ENCODE assay signal across 10 cellular contexts in genomic region chr1:1788646-1789431, GRCh38. TPM values are rescaled to one million over a fixed set of nuclear protein-coding genes. Genes with fewer than 3 reads are reported as not detected.
DNase-seq lines count a peak whose midpoint lies in the region; TF ChIP-seq lines count a peak whose summit lies in the region.
"Had no signal": no experiment of that assay in that cellular context is flagged by ENCODE, and none has a peak within 500 bp of the region (broad histone marks: within the 10 kb centered on the region; RNA-seq: fewer than 3 reads in every experiment).

No MANE protein-coding gene starts in this region.

- peaks cover 90% of the 10 kb centered on the region for H3K36me3 ChIP-seq in Loucy (ENCODE audit: insufficient read depth, low read length)
- H3K36me3 ChIP-seq in uterus: no peaks in the 10 kb centered on the region

- H3K9me2 ChIP-seq in Loucy (replicated peaks; ENCODE audit: low read depth, low read length): no peaks in the 10 kb centered on the region

- H2AFZ ChIP-seq in Loucy (ENCODE audit: low read length): no peak overlapping the region

- H3K27ac Mint-ChIP-seq in osteocyte (ENCODE audit: unreplicated experiment): peak overlapping the region; percentile 25

- H3K4me2 ChIP-seq in Loucy (ENCODE audit: low read depth, low read length, poor library complexity, severe bottlenecking): no peak overlapping the region

- H3K4me3 Mint-ChIP-seq in osteocyte (ENCODE audit: unreplicated experiment): no peak overlapping the region
- H3K4me3 Mint-ChIP-seq: activated naive CD4-positive, alpha-beta T cell treated with anti-CD3 and anti-CD28 coated beads, Interleukin-2, amount 50 U/mL, for 24 hours; CD4-positive, CD25-positive, alpha-beta regulatory T cell had no signal

- H3K4me1 ChIP-seq in Loucy (ENCODE audit: insufficient read depth, low read length, poor library complexity, severe bottlenecking) (no peaks in the 10 kb centered on the region), uterus (no peaks in the 10 kb centered on the region)

- no peaks in the 10 kb centered on the region for H3K9me3 Mint-ChIP-seq in osteocyte (ENCODE audit: unreplicated experiment)
- H3K9me3 Mint-ChIP-seq: activated naive CD4-positive, alpha-beta T cell treated with anti-CD3 and anti-CD28 coated beads, Interleukin-2, amount 50 U/mL, for 24 hours; CD4-positive, CD25-positive, alpha-beta regulatory T cell had no signal

- H4K20me1 ChIP-seq in Loucy (ENCODE audit: insufficient read depth, low read length, poor library complexity, severe bottlenecking): peaks cover 3% of the 10 kb centered on the region

- H3K4me3 ChIP-seq in Loucy (ENCODE audit: low read length, poor library complexity, severe bottlenecking): no peak overlapping the region
- H3K4me3 ChIP-seq in dorsolateral prefrontal cortex: no peak overlapping the region
- no peak overlapping the region for H3K4me3 ChIP-seq in uterus

- DNase-seq in NCI-H345 (lab: John Stamatoyannopoulos, UW): peak; percentile 4
- DNase-seq in NCI-H345 treated with DMSO at 0.1 percent for 48 hours (lab: John Stamatoyannopoulos, UW; ENCODE audit: unreplicated experiment): no peak
- no peak for DNase-seq in dorsolateral prefrontal cortex
- no peak for DNase-seq in osteocyte (ENCODE audit: extremely low spot score, unreplicated experiment)
- no peak for DNase-seq in NCI-H2171 (lab: John Stamatoyannopoulos, UW)
- DNase-seq in nucleus accumbens (lab: John Stamatoyannopoulos, UW): no peak
- no peak for DNase-seq in uterus
- DNase-seq: CD4-positive, CD25-positive, alpha-beta regulatory T cell had no signal

- H3K27me3 Mint-ChIP-seq in osteocyte (ENCODE audit: unreplicated experiment): no peaks in the 10 kb centered on the region
- H3K27me3 Mint-ChIP-seq: activated naive CD4-positive, alpha-beta T cell treated with anti-CD3 and anti-CD28 coated beads, Interleukin-2, amount 50 U/mL, for 24 hours; CD4-positive, CD25-positive, alpha-beta regulatory T cell had no signal

- H3K36me3 Mint-ChIP-seq in osteocyte (ENCODE audit: unreplicated experiment): peaks cover 56% of the 10 kb centered on the region

- no peaks in the 10 kb centered on the region for H3F3A ChIP-seq in Loucy (ENCODE audit: low read depth)

- H3K27ac ChIP-seq in dorsolateral prefrontal cortex (peak overlapping the region in 56 of 59 donors; percentile 8 to 79 (median 68)), uterus (no peak overlapping the region)

- H3K9me3 ChIP-seq in Loucy (ENCODE audit: insufficient read depth, low read depth, low read length): no peaks in the 10 kb centered on the region
- H3K9me3 ChIP-seq in uterus: no peaks in the 10 kb centered on the region

- TF ChIP-seq CTCF in Loucy (conservative IDR thresholded peaks at IDR 0.05; ENCODE audit: low read length) (peak; percentile 65), dorsolateral prefrontal cortex (IDR thresholded peaks at IDR 0.05 in 54 of 56, conservative IDR thresholded peaks at IDR 0.05 in 2 of 56; ENCODE audit: low read depth in 1 of 56, partially characterized antibody in 56 of 56) (peak in 32 of 56 donors; percentile 14 to 48 (median 29)), osteocyte (IDR thresholded peaks at IDR 0.05) (peak; percentile 44), uterus (IDR thresholded peaks at IDR 0.05) (no peak)

- intact Hi-C loops in dorsolateral prefrontal cortex (cut with DNase I): no loop called here
- intact Hi-C loops in uterus (cut with DNase I; ENCODE audit: low total_unique reads): no loop called here

- no peak for TF ChIP-seq POLR2A in uterus (IDR thresholded peaks at IDR 0.05)

- H3K4me1 Mint-ChIP-seq in osteocyte (ENCODE audit: unreplicated experiment): peaks cover 1% of the 10 kb centered on the region
- H3K4me1 Mint-ChIP-seq: activated naive CD4-positive, alpha-beta T cell treated with anti-CD3 and anti-CD28 coated beads, Interleukin-2, amount 50 U/mL, for 24 hours had no signal

- no peaks in the 10 kb centered on the region for H3K79me2 ChIP-seq in Loucy (ENCODE audit: insufficient read depth, low read length)

- H3K9ac ChIP-seq in Loucy (ENCODE audit: low read depth, low read length, poor library complexity, severe bottlenecking): no peak overlapping the region

- H3K27me3 ChIP-seq in Loucy (ENCODE audit: insufficient read depth, low read length, poor library complexity, severe bottlenecking): no peaks in the 10 kb centered on the region
- no peaks in the 10 kb centered on the region for H3K27me3 ChIP-seq in dorsolateral prefrontal cortex
- no peaks in the 10 kb centered on the region for H3K27me3 ChIP-seq in uterus

RNA-seq across cellular contexts. Expression of gene NADK, which starts 10.6 kb away (rescaled TPM):
- total RNA-seq in dorsolateral prefrontal cortex (10 to 100 TPM; 37.6 to 88.4 (median 49.0) TPM), osteocyte (75.2 and 84.3 TPM in 2 replicates), uterus (10 to 100 TPM; 40.1 to 76.9 (median 51.8) TPM)

Comparison
In these comparisons a context has a peak if more than half of its experiments do, and no peak if none do; other contexts are left out.
1. CTCF ChIP-seq: peak in Loucy (single experiment), dorsolateral prefrontal cortex (32 of 56) and osteocyte (single experiment); none in uterus (0 of 4).
2. H3K27ac ChIP-seq: peak in dorsolateral prefrontal cortex (56 of 59); none in uterus (0 of 2).